Comparison of ENCODE assay signal across 20 cellular contexts in genomic region chr5:175731756-175732465, GRCh38.
A peak's percentile ranks its signal among the peaks of the same experiment; 100 is the strongest.
DNase-seq lines count a peak whose midpoint lies in the region; ATAC-seq lines count a peak whose summit lies in the region.
"Had no signal": no experiment of that assay in that cellular context is flagged by ENCODE, and none has a peak within 500 bp of the region (broad histone marks: within the 10 kb centered on the region; RNA-seq: fewer than 3 reads in every experiment).

No MANE protein-coding gene starts in this region.

- no peak overlapping the region for H3K14ac ChIP-seq in neuronal stem cell (ENCODE audit: low read length)

- H2BK12ac ChIP-seq in neuronal stem cell (ENCODE audit: low read length), result no peak overlapping the region

- H3K4me1 ChIP-seq in neuronal stem cell (ENCODE audit: control insufficient read depth in 2 of 2, insufficient read depth in 1 of 2, low read depth in 1 of 2, low read length in 2 of 2), result peaks cover 0 to 11% of the 10 kb centered on the region in 2 donors
- H3K4me1 ChIP-seq in CD8-positive, alpha-beta memory T cell (ENCODE audit: insufficient read depth, low read length), result peaks cover 7% of the 10 kb centered on the region
- H3K4me1 ChIP-seq: HAP-1 had no signal

- no peak overlapping the region for H2BK5ac ChIP-seq in neuronal stem cell (ENCODE audit: low read length)

- H3K4me1 Mint-ChIP-seq in activated naive CD4-positive, alpha-beta T cell treated with anti-CD3 and anti-CD28 coated beads, Interleukin-2, amount 10 ng/mL, durations not matched to agents 7 days and 5 days, result peaks cover 9% of the 10 kb centered on the region
- H3K4me1 Mint-ChIP-seq in CD8-positive, alpha-beta memory T cell, result peaks cover 7 to 8% (median 8%) of the 10 kb centered on the region in 3 donors

- H3K9me3 ChIP-seq in neuronal stem cell (replicated peaks in 1 of 2; ENCODE audit: control insufficient read depth in 2 of 2, insufficient read depth in 1 of 2, low read depth in 1 of 2, low read length in 2 of 2), result no peaks in the 10 kb centered on the region
- no peaks in the 10 kb centered on the region for H3K9me3 ChIP-seq in CD8-positive, alpha-beta memory T cell (ENCODE audit: low read length)
- H3K9me3 ChIP-seq: HAP-1 had no signal

- no peaks in the 10 kb centered on the region for H3K36me3 Mint-ChIP-seq in activated naive CD4-positive, alpha-beta T cell treated with anti-CD3 and anti-CD28 coated beads, Interleukin-2, amount 10 ng/mL, durations not matched to agents 7 days and 5 days
- H3K36me3 Mint-ChIP-seq in CD8-positive, alpha-beta memory T cell, result no peaks in the 10 kb centered on the region
- H3K36me3 Mint-ChIP-seq: CD4-positive, CD25-positive, alpha-beta regulatory T cell; CD8-positive, alpha-beta T cell had no signal

- POLR2A ChIA-PET in CD8-positive, alpha-beta memory T cell (lab: Charles Lee), result no interaction called here

- H4K8ac ChIP-seq in neuronal stem cell (ENCODE audit: low read depth, low read length), result no peak overlapping the region

- ATAC-seq in HG03378 (IDR thresholded peaks at IDR 0.05; ENCODE audit: unreplicated experiment), result no peak
- ATAC-seq: CD8-positive, alpha-beta T cell had no signal

- H3K79me1 ChIP-seq in neuronal stem cell (ENCODE audit: low read depth, low read length), result no peaks in the 10 kb centered on the region

- peak overlapping the region; percentile 44 for H3K18ac ChIP-seq in neuronal stem cell (ENCODE audit: low read length)

- peaks cover 63% of the 10 kb centered on the region for H3K27me3 Mint-ChIP-seq in activated naive CD4-positive, alpha-beta T cell treated with anti-CD3 and anti-CD28 coated beads, Interleukin-2, amount 10 ng/mL, durations not matched to agents 7 days and 5 days
- H3K27me3 Mint-ChIP-seq in CD8-positive, alpha-beta memory T cell, result peaks cover 24 to 49% of the 10 kb centered on the region in 2 donors

- no peak overlapping the region for H3K4me3 ChIP-seq in neuronal stem cell (ENCODE audit: low read length in 2 of 2)
- no peak overlapping the region for H3K4me3 ChIP-seq in CD8-positive, alpha-beta memory T cell (ENCODE audit: low read length)
- H3K4me3 ChIP-seq: BLaER1, HAP-1 had no signal

- no peak for DNase-seq in activated naive CD4-positive, alpha-beta T cell treated with anti-CD3 and anti-CD28 coated beads, Interleukin-2, amount 10 ng/mL, durations not matched to agents 7 days and 5 days
- DNase-seq in activated naive CD4-positive, alpha-beta T cell (lab: John Stamatoyannopoulos, UW), result no peak
- DNase-seq in cerebellar cortex (ENCODE audit: low spot score), result peak; percentile 73
- no peak for DNase-seq in neuronal stem cell (ENCODE audit: low spot score)
- no peak for DNase-seq in NCI-H1105 (lab: John Stamatoyannopoulos, UW)
- DNase-seq in CD8-positive, alpha-beta memory T cell, result no peak
- DNase-seq: 8988T; CD4-positive, CD25-positive, alpha-beta regulatory T cell; CD8-positive, alpha-beta T cell; DMS 273 treated with DMSO at 0.1 percent for 48 hours; DMS79; EL; GF-D8; GOT3; HFFc6 had no signal

- H3K27ac Mint-ChIP-seq in activated naive CD4-positive, alpha-beta T cell treated with anti-CD3 and anti-CD28 coated beads, Interleukin-2, amount 10 ng/mL, durations not matched to agents 7 days and 5 days, result peak overlapping the region; percentile 34
- no peak overlapping the region for H3K27ac Mint-ChIP-seq in CD8-positive, alpha-beta memory T cell
- H3K27ac Mint-ChIP-seq: B cell; CD4-positive, CD25-positive, alpha-beta regulatory T cell; CD8-positive, alpha-beta T cell; HFFc6 had no signal

- CTCF ChIA-PET in activated naive CD4-positive, alpha-beta T cell treated with anti-CD3 and anti-CD28 coated beads, Interleukin-2, amount 10 ng/mL, durations not matched to agents 7 days and 5 days (lab: Charles Lee), result interaction anchor here (3.5 kb wide), 1 partner anchor 194 kb away, joined by 16 read pairs; no protein-coding TSS in a partner anchor
- CTCF ChIA-PET in CD8-positive, alpha-beta memory T cell (lab: Charles Lee), result interaction anchor here (1.0 to 3.8 kb wide), 3 partner anchors 13 to 198 kb away, joined by 3 to 17 read pairs (median 14); no protein-coding TSS in a partner anchor

- H2BK15ac ChIP-seq in neuronal stem cell (ENCODE audit: low read length), result no peak overlapping the region

- H3K4me2 ChIP-seq in neuronal stem cell (ENCODE audit: insufficient read depth, low read length, poor library complexity, severe bottlenecking), result no peak overlapping the region
- H3K4me2 ChIP-seq: BLaER1 had no signal

- H4K91ac ChIP-seq in neuronal stem cell (ENCODE audit: low read depth, low read length, poor library complexity), result no peak overlapping the region

- no peaks in the 10 kb centered on the region for H3K27me3 ChIP-seq in neuronal stem cell (ENCODE audit: control insufficient read depth in 3 of 3, insufficient read depth in 3 of 3, low read depth in 1 of 3, low read length in 3 of 3)
- H3K27me3 ChIP-seq in CD8-positive, alpha-beta memory T cell (ENCODE audit: insufficient read depth, low read length, poor library complexity, severe bottlenecking), result peaks cover 9% of the 10 kb centered on the region

- H3K27ac ChIP-seq in neuronal stem cell (replicated peaks; ENCODE audit: low read length), result no peak overlapping the region
- no peak overlapping the region for H3K27ac ChIP-seq in CD8-positive, alpha-beta memory T cell (ENCODE audit: low read depth, low read length)
- H3K27ac ChIP-seq: BLaER1, C4-2B had no signal

- H3K9ac ChIP-seq in neuronal stem cell (ENCODE audit: low read depth, low read length, poor library complexity), result no peak overlapping the region
- H3K9ac ChIP-seq: BLaER1 had no signal

- peak overlapping the region; percentile 38 for H2BK120ac ChIP-seq in neuronal stem cell (ENCODE audit: low read depth, low read length)

- H3K4me3 Mint-ChIP-seq in activated naive CD4-positive, alpha-beta T cell treated with anti-CD3 and anti-CD28 coated beads, Interleukin-2, amount 10 ng/mL, durations not matched to agents 7 days and 5 days, result no peak overlapping the region
- no peak overlapping the region for H3K4me3 Mint-ChIP-seq in CD8-positive, alpha-beta memory T cell
- H3K4me3 Mint-ChIP-seq: B cell; CD4-positive, CD25-positive, alpha-beta regulatory T cell; CD8-positive, alpha-beta T cell; HFFc6 had no signal

- no peaks in the 10 kb centered on the region for H3K9me3 Mint-ChIP-seq in activated naive CD4-positive, alpha-beta T cell treated with anti-CD3 and anti-CD28 coated beads, Interleukin-2, amount 10 ng/mL, durations not matched to agents 7 days and 5 days
- peaks cover 0 to 2% (median 0%) of the 10 kb centered on the region in 5 donors for H3K9me3 Mint-ChIP-seq in CD8-positive, alpha-beta memory T cell
- H3K9me3 Mint-ChIP-seq: CD4-positive, CD25-positive, alpha-beta regulatory T cell; CD8-positive, alpha-beta T cell had no signal

- WGBS in neuronal stem cell (ENCODE audit: extremely low coverage in 2 of 2, insufficient read length in 2 of 2, insufficient replicate concordance in 1 of 2), 2 donors, result no CpG with 5 or more reads among the region's 4 CpGs

- no peak overlapping the region for H3K23ac ChIP-seq in neuronal stem cell (ENCODE audit: low read depth, low read length, poor library complexity)

- no peak overlapping the region for H3K4ac ChIP-seq in neuronal stem cell (ENCODE audit: low read length)

- no peak overlapping the region for H2AFZ ChIP-seq in neuronal stem cell (ENCODE audit: low read length)

- H2AK5ac ChIP-seq in neuronal stem cell (ENCODE audit: low read depth, low read length), result no peak overlapping the region

- H3K36me3 ChIP-seq in neuronal stem cell (replicated peaks in 1 of 2; ENCODE audit: control insufficient read depth in 2 of 2, insufficient read depth in 2 of 2, low read length in 2 of 2), result no peaks in the 10 kb centered on the region
- no peaks in the 10 kb centered on the region for H3K36me3 ChIP-seq in CD8-positive, alpha-beta memory T cell (ENCODE audit: insufficient read depth, low read length)
- H3K36me3 ChIP-seq: BLaER1, HAP-1 had no signal
